8 cellular contexts compared by ENCODE assay signal in genomic region chr18:46335551-46336059, GRCh38.
DNase-seq lines count a peak whose midpoint lies in the region; ATAC-seq and TF ChIP-seq lines count a peak whose summit lies in the region.

No MANE protein-coding gene starts in this region.

- WGBS in spleen, 5 donors: 15 to 29% (median 21%) methylated on average over 13 of the region's 13 CpGs

- CTCF ChIA-PET in T-cell (lab: Charles Lee): no interaction called here

- H3K27ac Mint-ChIP-seq in T-cell: peak overlapping the region in 1 of 2 donors; percentile 50

- no peak for TF ChIP-seq POLR2A in spleen (IDR thresholded peaks at IDR 0.05)

- H3K27me3 ChIP-seq in right atrium auricular region: no peaks in the 10 kb centered on the region
- H3K27me3 ChIP-seq in spleen (replicated peaks in 1 of 7): peaks cover 0 to 68% (median 16%) of the 10 kb centered on the region in 7 donors

- no peaks in the 10 kb centered on the region for H3K9me3 Mint-ChIP-seq in T-cell

- intact Hi-C loops in spleen (cut with DNase I; ENCODE audit: low total_unique reads): no loop called here

- H3K36me3 ChIP-seq in right atrium auricular region (no peaks in the 10 kb centered on the region), spleen (no peaks in the 10 kb centered on the region)

- H3K9me3 ChIP-seq in right atrium auricular region (no peaks in the 10 kb centered on the region), spleen (no peaks in the 10 kb centered on the region)

- H3K36me3 Mint-ChIP-seq in T-cell: no peaks in the 10 kb centered on the region

- TF ChIP-seq CTCF in right atrium auricular region (IDR thresholded peaks at IDR 0.05) (no peak), spleen (IDR thresholded peaks at IDR 0.05 in 8 of 11, conservative IDR thresholded peaks at IDR 0.05 in 3 of 11) (no peak)

- H3K4me1 ChIP-seq in right atrium auricular region (peaks cover 0 to 41% of the 10 kb centered on the region in 2 donors), spleen (peaks cover 5 to 78% (median 53%) of the 10 kb centered on the region in 6 donors)

- ATAC-seq in T-cell (replicated peaks in 1 of 4) (no peak), HG03045 (IDR thresholded peaks at IDR 0.05; ENCODE audit: unreplicated experiment) (no peak), HG02610 (IDR thresholded peaks at IDR 0.05; ENCODE audit: unreplicated experiment) (no peak)

- DNase-seq in NCI-H82 (lab: John Stamatoyannopoulos, UW) (peak; percentile 73), NCI-H82 treated with DMSO at 0.1 percent for 48 hours (lab: John Stamatoyannopoulos, UW; ENCODE audit: unreplicated experiment) (no peak), T-cell (no peak), right atrium auricular region (ENCODE audit: low spot score) (no peak), spleen (peak; percentile 57), medulla oblongata (ENCODE audit: extremely low spot score) (no peak)

- POLR2A ChIA-PET in T-cell (lab: Charles Lee): no interaction called here

- peaks cover 47 to 52% of the 10 kb centered on the region in 2 donors for H3K27me3 Mint-ChIP-seq in T-cell

- H3K4me3 ChIP-seq in right atrium auricular region: peak overlapping the region; percentile 68 to 70
- peak overlapping the region; percentile 28 to 76 (median 54) for H3K4me3 ChIP-seq in spleen

- peaks cover 24 to 56% (median 39%) of the 10 kb centered on the region in 3 donors for H3K4me1 Mint-ChIP-seq in T-cell

- peak overlapping the region; percentile 65 to 82 (median 67) for H3K4me3 Mint-ChIP-seq in T-cell

- H3K27ac ChIP-seq in right atrium auricular region (peak overlapping the region; percentile 64 to 68), spleen (peak overlapping the region; percentile 20 to 82 (median 70))

Comparison
In these comparisons a context has a peak if more than half of its experiments do, and no peak if none do; other contexts are left out.
1. DNase-seq: peak in NCI-H82 (single experiment) and spleen (single experiment); none in NCI-H82 treated with DMSO at 0.1 percent for 48 hours (single experiment), T-cell (0 of 34), right atrium auricular region (single experiment) and medulla oblongata (single experiment).